ENCODE assay signal across 15 cellular contexts in the genomic region with DNA sequence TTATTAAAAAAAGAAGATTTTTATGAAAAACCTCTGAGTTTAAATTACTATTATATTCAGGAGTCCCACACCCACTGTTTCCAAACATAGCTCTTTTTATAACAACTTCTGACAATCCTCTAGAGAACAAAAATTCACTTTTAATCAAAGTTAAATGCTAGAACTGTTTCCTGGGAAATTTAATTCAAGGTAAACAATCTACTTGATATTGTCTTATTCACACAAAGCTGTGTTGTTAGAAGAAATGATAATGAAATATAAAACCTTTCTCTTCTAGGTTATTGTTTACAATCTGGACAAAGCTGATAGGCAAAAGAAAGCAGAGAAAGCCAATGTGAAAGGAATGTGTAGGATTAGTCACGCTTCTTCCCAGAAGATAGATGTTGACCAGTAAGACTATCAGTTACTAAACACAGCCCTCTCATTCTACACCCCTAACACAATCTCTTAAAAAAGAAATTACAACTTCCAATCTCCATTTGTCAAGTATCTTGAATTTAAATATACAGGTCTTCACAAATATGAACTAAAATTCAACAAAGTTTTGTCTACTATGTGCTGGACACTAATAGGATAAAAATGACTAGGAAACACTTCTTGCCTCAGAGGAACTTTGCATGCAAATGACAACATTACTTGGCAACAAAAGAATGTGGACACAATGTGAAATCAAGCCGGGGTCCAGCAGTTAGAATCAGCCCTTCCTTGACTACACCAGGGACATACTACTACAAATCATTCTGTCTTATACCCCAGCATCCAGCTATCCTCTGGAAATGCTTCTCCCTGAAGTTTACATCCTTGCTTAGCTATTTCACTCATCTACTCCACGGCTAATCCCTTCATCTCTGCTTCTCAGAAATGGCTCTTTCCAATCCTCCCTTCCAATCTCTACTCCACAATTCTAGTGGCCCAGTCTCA.
DNase-seq lines count a peak whose midpoint lies in the region; ATAC-seq and TF ChIP-seq lines count a peak whose summit lies in the region.
"Had no signal": no experiment of that assay in that cellular context is flagged by ENCODE, and none has a peak within 500 bp of the region (broad histone marks: within the 10 kb centered on the region; RNA-seq: fewer than 3 reads in every experiment).

No MANE protein-coding gene starts in this region.

- in situ Hi-C loops in gastrocnemius medialis (cut with MboI; ENCODE audit: low sequenced_read_pairs in 4 of 4) = no loop called here

- DNase-seq in CMK (ENCODE audit: low read depth) = peak; percentile 24
- DNase-seq in LHCN-M2 (ENCODE audit: low read depth) = peak; percentile 83
- DNase-seq in myocyte (ENCODE audit: low read depth) = peak; percentile 50
- no peak for DNase-seq in stimulated activated CD4-positive, alpha-beta T cell treated with anti-CD3 and anti-CD28 coated beads, Interleukin-4, amount 100 ng/mL, for 1 hour
- DNase-seq in natural killer cell treated with Interleukin-12 subunit alpha and Interleukin-12 subunit beta and Interleukin-15 and Interleukin-18, amount 100 ng/mL, for 72 hours (ENCODE audit: low spot score) = no peak
- DNase-seq in gastrocnemius medialis = no peak
- no peak for DNase-seq in T-helper 9 cell
- DNase-seq: GOT3; hypothalamus; naive thymus-derived CD8-positive, alpha-beta T cell; NCI-H69; stimulated activated CD4-positive, alpha-beta T cell treated with anti-CD3 and anti-CD28 coated beads, Interleukin-2, amount 100 ng/mL, for 48 hours had no signal

- H3K27ac ChIP-seq in ectodermal cell (ENCODE audit: insufficient read depth, low read depth, low read length, poor library complexity, severe bottlenecking) (peak overlapping the region; percentile 80), gastrocnemius medialis (no peak overlapping the region)
- H3K27ac ChIP-seq: suprapubic skin had no signal

- H3K27me3 Mint-ChIP-seq in natural killer cell treated with Interleukin-12 subunit alpha and Interleukin-12 subunit beta and Interleukin-15 and Interleukin-18, amount 100 ng/mL, for 72 hours = no peaks in the 10 kb centered on the region
- H3K27me3 Mint-ChIP-seq: central memory CD8-positive, alpha-beta T cell; naive thymus-derived CD8-positive, alpha-beta T cell had no signal

- no peaks in the 10 kb centered on the region for H3K4me1 Mint-ChIP-seq in natural killer cell treated with Interleukin-12 subunit alpha and Interleukin-12 subunit beta and Interleukin-15 and Interleukin-18, amount 100 ng/mL, for 72 hours (ENCODE audit: low read depth in 2 of 2)
- H3K4me1 Mint-ChIP-seq: central memory CD8-positive, alpha-beta T cell had no signal

- TF ChIP-seq CTCF in gastrocnemius medialis (IDR thresholded peaks at IDR 0.05 in 4 of 5, conservative IDR thresholded peaks at IDR 0.05 in 1 of 5) = no peak

- 81 to 84% methylated on average over 2 to 3 of the region's 3 CpGs for WGBS in ectodermal cell, 2 experiments

- H3K4me3 ChIP-seq in ectodermal cell (ENCODE audit: insufficient read depth, low read depth, low read length) (no peak overlapping the region), gastrocnemius medialis (no peak overlapping the region)
- H3K4me3 ChIP-seq: suprapubic skin had no signal

- H3K36me3 ChIP-seq in ectodermal cell (ENCODE audit: control insufficient read depth, insufficient read depth, low read length) = no peaks in the 10 kb centered on the region
- H3K36me3 ChIP-seq in gastrocnemius medialis = no peaks in the 10 kb centered on the region
- H3K36me3 ChIP-seq: suprapubic skin had no signal

- no peak overlapping the region for H3K4me3 Mint-ChIP-seq in natural killer cell treated with Interleukin-12 subunit alpha and Interleukin-12 subunit beta and Interleukin-15 and Interleukin-18, amount 100 ng/mL, for 72 hours
- H3K4me3 Mint-ChIP-seq: central memory CD8-positive, alpha-beta T cell; naive thymus-derived CD8-positive, alpha-beta T cell had no signal

- intact Hi-C loops in gastrocnemius medialis (cut with DNase I; ENCODE audit: low total_unique reads) = no loop called here

- H3K27ac Mint-ChIP-seq in natural killer cell treated with Interleukin-12 subunit alpha and Interleukin-12 subunit beta and Interleukin-15 and Interleukin-18, amount 100 ng/mL, for 72 hours = no peak overlapping the region
- H3K27ac Mint-ChIP-seq: naive thymus-derived CD8-positive, alpha-beta T cell had no signal

- peaks cover 11% of the 10 kb centered on the region for H3K36me3 Mint-ChIP-seq in natural killer cell treated with Interleukin-12 subunit alpha and Interleukin-12 subunit beta and Interleukin-15 and Interleukin-18, amount 100 ng/mL, for 72 hours

- ATAC-seq in natural killer cell treated with Interleukin-12 subunit alpha and Interleukin-12 subunit beta and Interleukin-15 and Interleukin-18, amount 100 ng/mL, for 72 hours = no peak
- no peak for ATAC-seq in gastrocnemius medialis
- ATAC-seq: naive thymus-derived CD8-positive, alpha-beta T cell had no signal

- TF ChIP-seq POLR2A in gastrocnemius medialis (IDR thresholded peaks at IDR 0.05) = no peak

- H3K4me1 ChIP-seq in ectodermal cell (ENCODE audit: control insufficient read depth, insufficient read depth, low read length) (peaks cover 8% of the 10 kb centered on the region), gastrocnemius medialis (peaks cover 0 to 8% of the 10 kb centered on the region in 2 donors)
- H3K4me1 ChIP-seq: suprapubic skin had no signal

- H3K9me3 ChIP-seq in ectodermal cell (ENCODE audit: control insufficient read depth, low read length) (no peaks in the 10 kb centered on the region), gastrocnemius medialis (no peaks in the 10 kb centered on the region)

- no peaks in the 10 kb centered on the region for H3K27me3 ChIP-seq in ectodermal cell (ENCODE audit: control insufficient read depth, insufficient read depth, low read length, poor library complexity, severe bottlenecking)
- no peaks in the 10 kb centered on the region for H3K27me3 ChIP-seq in gastrocnemius medialis
- H3K27me3 ChIP-seq: suprapubic skin had no signal

- peaks cover 20% of the 10 kb centered on the region for H3K9me3 Mint-ChIP-seq in natural killer cell treated with Interleukin-12 subunit alpha and Interleukin-12 subunit beta and Interleukin-15 and Interleukin-18, amount 100 ng/mL, for 72 hours

Comparison
In these comparisons a context has a peak if more than half of its experiments do, and no peak if none do; other contexts are left out.
1. DNase-seq: peak in CMK (single experiment), LHCN-M2 (single experiment) and myocyte (single experiment); none in stimulated activated CD4-positive, alpha-beta T cell treated with anti-CD3 and anti-CD28 coated beads, Interleukin-4, amount 100 ng/mL, for 1 hour (single experiment), natural killer cell treated with Interleukin-12 subunit alpha and Interleukin-12 subunit beta and Interleukin-15 and Interleukin-18, amount 100 ng/mL, for 72 hours (single experiment), gastrocnemius medialis (0 of 2) and T-helper 9 cell (single experiment).